In genomic region chr6:10743514-10743913, GRCh38 we compare ENCODE assay signal across 15 cellular contexts. TPM values are rescaled to one million over a fixed set of nuclear protein-coding genes. Genes with fewer than 3 reads are reported as not detected.
A peak's percentile ranks its signal among the peaks of the same experiment; 100 is the strongest.
DNase-seq lines count a peak whose midpoint lies in the region; ATAC-seq and TF ChIP-seq lines count a peak whose summit lies in the region.
"Had no signal": no experiment of that assay in that cellular context is flagged by ENCODE, and none has a peak within 500 bp of the region (broad histone marks: within the 10 kb centered on the region; RNA-seq: fewer than 3 reads in every experiment).

No MANE protein-coding gene starts in this region.

- no peak overlapping the region for H3K4me3 ChIP-seq in GM23338
- no peak overlapping the region for H3K4me3 ChIP-seq in HEK293 (ENCODE audit: low read depth, low read length)

- no peak overlapping the region for H3K27ac ChIP-seq in GM23338 (ENCODE audit: low read depth)
- H3K27ac ChIP-seq in HEK293 (ENCODE audit: extremely low read depth, low read depth, low read length): no peak overlapping the region

- H3K4me3 Mint-ChIP-seq in GM23338 (no peak overlapping the region), neural crest cell (peak overlapping the region; percentile 40)
- H3K4me3 Mint-ChIP-seq: CD8-positive, alpha-beta T cell; H9; HFFc6 had no signal

- no peaks in the 10 kb centered on the region for H3K9me3 ChIP-seq in HEK293 (ENCODE audit: control insufficient read depth, insufficient read depth, low read depth, low read length)
- H3K9me3 ChIP-seq: Caco-2 had no signal

- peaks cover 17% of the 10 kb centered on the region for H3K36me3 Mint-ChIP-seq in GM23338 (ENCODE audit: low read depth)
- H3K36me3 Mint-ChIP-seq in neural crest cell (ENCODE audit: low read depth): peaks cover 6% of the 10 kb centered on the region

- CTCF ChIA-PET in HEK293 (lab: Yijun Ruan, JAX): interaction anchor here (0.8 kb wide), 1 partner anchor 20 kb away, joined by 4 read pairs; no protein-coding TSS in a partner anchor

- H3K27me3 ChIP-seq in GM23338 (ENCODE audit: insufficient read depth): no peaks in the 10 kb centered on the region

- H3K4me1 ChIP-seq in GM23338 (ENCODE audit: insufficient read depth): peaks cover 32% of the 10 kb centered on the region
- peaks cover 5% of the 10 kb centered on the region; the same call in 1 of the 2 replicates for H3K4me1 ChIP-seq in HEK293 (ENCODE audit: control insufficient read depth, insufficient read depth, low read length)

- ATAC-seq in GM23338 (no peak), GM21717 (IDR thresholded peaks at IDR 0.05; ENCODE audit: unreplicated experiment) (no peak)
- ATAC-seq: CD8-positive, alpha-beta T cell; HCT116 had no signal

- no peak for TF ChIP-seq CTCF in GM23338 (conservative IDR thresholded peaks at IDR 0.05; ENCODE audit: low read depth in 2 of 2)
- no peak for TF ChIP-seq CTCF in HEK293 (tag by site-specific recombination; IDR thresholded peaks at IDR 0.05)
- no peak for TF ChIP-seq CTCF in neural crest cell (conservative IDR thresholded peaks at IDR 0.05)

- H4K20me1 ChIP-seq in GM23338 (replicated peaks; ENCODE audit: insufficient read depth): peaks cover 2% of the 10 kb centered on the region; the same call in 1 of the 2 replicates

- H3K9me2 ChIP-seq in GM23338 (ENCODE audit: insufficient read depth): no peaks in the 10 kb centered on the region

- H2AFZ ChIP-seq in GM23338: no peak overlapping the region

- no peaks in the 10 kb centered on the region for H3K36me3 ChIP-seq in GM23338 (ENCODE audit: insufficient read depth)
- H3K36me3 ChIP-seq in HEK293 (ENCODE audit: control insufficient read depth in 2 of 2, insufficient read depth in 1 of 2, low read length in 2 of 2): no peaks in the 10 kb centered on the region; a peak in 1 of 3 replicates

- POLR2A ChIA-PET in HEK293 (lab: Yijun Ruan, JAX): interaction anchor here (0.8 to 0.9 kb wide), 2 partner anchors 21 to 223 kb away, joined by 4 read pairs; partner anchors contain the start of gene TMEM14C

- no peak overlapping the region for H3K4me2 ChIP-seq in GM23338

- H3K4me1 Mint-ChIP-seq in GM23338 (peaks cover 22% of the 10 kb centered on the region), neural crest cell (peaks cover 15% of the 10 kb centered on the region)

- H3K27ac Mint-ChIP-seq in GM23338: no peak overlapping the region
- no peak overlapping the region for H3K27ac Mint-ChIP-seq in neural crest cell (ENCODE audit: unreplicated experiment)
- H3K27ac Mint-ChIP-seq: CD8-positive, alpha-beta T cell; HFFc6 had no signal

- peaks cover 9% of the 10 kb centered on the region for H3K79me2 ChIP-seq in GM23338 (replicated peaks; ENCODE audit: insufficient read depth)

- H3K9me3 Mint-ChIP-seq in GM23338 (no peaks in the 10 kb centered on the region), neural crest cell (no peaks in the 10 kb centered on the region)
- H3K9me3 Mint-ChIP-seq: CD8-positive, alpha-beta T cell; H9; HFFc6 had no signal

- H3F3A ChIP-seq in GM23338 (replicated peaks; ENCODE audit: low read depth): peaks cover 14% of the 10 kb centered on the region

- DNase-seq in GM23338 (ENCODE audit: low spot score) (no peak), neural crest cell (ENCODE audit: low read depth, low spot score) (no peak), middle frontal gyrus (ENCODE audit: extremely low spot score, low spot score) (no peak), DMS79 (lab: John Stamatoyannopoulos, UW) (no peak)
- DNase-seq: C1 segment of cervical spinal cord; Caco-2; CD8-positive, alpha-beta T cell; DMS153; DMS79 treated with DMSO at 0.1 percent for 48 hours; GF-D8; H9; HFFc6 had no signal

- peaks cover 9% of the 10 kb centered on the region for H3K27me3 Mint-ChIP-seq in GM23338 (ENCODE audit: insufficient read depth, low read depth, poor library complexity)
- no peaks in the 10 kb centered on the region for H3K27me3 Mint-ChIP-seq in neural crest cell (ENCODE audit: low read depth)

TF ChIP-seq in GM23338, 12 proteins besides CTCF, POLR2A, EP300 and RAD21:
- peak; percentile 9 for TF ChIP-seq REST (IDR thresholded peaks at IDR 0.05; ENCODE audit: unreplicated experiment)
- TF ChIP-seq CREB1 (CRISPR knock-in tag; IDR thresholded peaks at IDR 0.05; ENCODE audit: low read depth): no peak
TF ChIP-seq in GM23338: peak in this region for 1.

TF ChIP-seq in HEK293, 187 proteins besides CTCF, POLR2A, EP300 and RAD21:
- TF ChIP-seq ZNF350 (tag by site-specific recombination; IDR thresholded peaks at IDR 0.05) (no peak), REST (tag by site-specific recombination; IDR thresholded peaks at IDR 0.05) (peak; percentile 97), ZNF19 (tag by site-specific recombination; IDR thresholded peaks at IDR 0.05; ENCODE audit: low read depth) (no peak)
TF ChIP-seq in HEK293: peak in this region for 1.

RNA-seq across cellular contexts. Expression of gene TMEM14B, which starts 4.1 kb away (rescaled TPM):
- total RNA-seq in GM23338 (2014; rRNA removed; shearing (Covaris generic)): 104 and 111 TPM in 2 replicates
- polyA plus RNA-seq in GM23338 (2016; fragmentation: Nextera tagmentation; extraction: Ambion mirVana): 210 TPM in 2 replicates
- 80.8 and 81.5 TPM in 2 replicates for total RNA-seq in neural crest cell

RNA-seq across cellular contexts. Expression of gene TMEM14C, which starts 20.6 kb away (rescaled TPM):
- 123 and 131 TPM in 2 replicates for total RNA-seq in GM23338 (2014; rRNA removed; shearing (Covaris generic))
- polyA plus RNA-seq in GM23338 (2016; fragmentation: Nextera tagmentation; extraction: Ambion mirVana): 232 and 241 TPM in 2 replicates
- 88.3 and 90.5 TPM in 2 replicates for total RNA-seq in neural crest cell

RNA-seq across cellular contexts. Expression of gene PAK1IP1, which starts 48.7 kb away (rescaled TPM):
- 45.5 and 47.4 TPM in 2 replicates for total RNA-seq in GM23338 (2014; rRNA removed; shearing (Covaris generic))
- 82.1 and 93.2 TPM in 2 replicates for polyA plus RNA-seq in GM23338 (2016; fragmentation: Nextera tagmentation; extraction: Ambion mirVana)
- total RNA-seq in neural crest cell: 21.6 and 25.4 TPM in 2 replicates

RNA-seq across cellular contexts. Expression of gene C6orf52, which starts 49.1 kb away (rescaled TPM):
- 0.47 TPM in 1 of 2 replicates, not detected in the other for total RNA-seq in GM23338 (2014; rRNA removed; shearing (Covaris generic))
- 3.8 and 4.4 TPM in 2 replicates for polyA plus RNA-seq in GM23338 (2016; fragmentation: Nextera tagmentation; extraction: Ambion mirVana)
- 5.3 and 8.2 TPM in 2 replicates for total RNA-seq in neural crest cell
- total RNA-seq: CD8-positive, alpha-beta T cell; HFFc6 had no signal
